8 cellular contexts compared by ENCODE assay signal in the genomic region with DNA sequence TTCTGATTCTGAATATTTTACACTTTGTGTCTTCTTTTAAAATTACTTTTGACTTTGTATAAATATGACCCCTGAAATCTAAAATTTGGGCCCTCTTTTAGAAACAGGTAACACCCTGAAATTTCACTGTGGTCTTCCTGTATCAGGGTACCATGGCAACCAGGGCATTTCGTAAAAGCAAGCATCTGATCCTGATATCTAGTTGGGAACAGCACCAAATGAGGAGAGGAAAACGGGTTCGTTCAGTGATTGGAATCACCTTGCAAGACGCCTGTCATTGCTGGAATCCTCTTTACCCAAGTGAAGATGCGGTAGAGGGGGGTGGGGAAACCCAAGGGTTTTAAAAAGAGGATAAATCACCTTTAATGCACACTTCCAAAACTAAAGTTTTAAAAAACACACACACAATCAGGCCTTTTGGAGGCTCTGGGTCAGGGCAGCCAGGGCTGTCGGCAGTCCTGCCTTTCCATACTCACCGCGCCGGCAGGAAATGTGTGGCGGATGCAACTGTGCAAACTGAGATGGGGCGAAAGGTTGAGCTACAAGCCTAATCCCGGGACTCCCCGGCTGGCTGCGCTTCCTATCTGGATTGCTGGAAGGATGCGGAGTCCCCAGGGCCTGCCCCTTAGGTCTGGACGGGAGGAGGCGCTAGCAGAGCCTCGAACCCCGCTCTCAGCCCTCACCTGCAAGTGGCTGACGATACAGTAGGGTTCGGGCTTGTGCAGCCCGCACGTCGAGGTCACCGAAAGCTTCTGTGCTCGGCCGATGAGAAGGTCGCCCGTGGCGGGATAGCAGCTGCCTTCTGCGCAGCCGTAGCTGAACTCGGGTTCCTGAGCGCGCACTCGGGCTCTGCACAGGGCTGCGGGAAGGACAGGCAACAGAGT. TPM values are rescaled to one million over a fixed set of nuclear protein-coding genes. Genes with fewer than 3 reads are reported as not detected.
A peak's percentile ranks its signal among the peaks of the same experiment; 100 is the strongest.
DNase-seq lines count a peak whose midpoint lies in the region; ATAC-seq and TF ChIP-seq lines count a peak whose summit lies in the region.

No MANE protein-coding gene starts in this region.

- intact Hi-C loops in esophagus muscularis mucosa (cut with DNase I), result loop anchor here (5.0 to 10.0 kb wide), 3 partner anchors 79 to 144 kb away; a partner anchor contains a TSS

- H3K9me3 Mint-ChIP-seq in nephron, result no peaks in the 10 kb centered on the region

- TF ChIP-seq POLR2A in esophagus muscularis mucosa (IDR thresholded peaks at IDR 0.05; ENCODE audit: low read depth), result no peak

- TF ChIP-seq EP300 in SK-N-SH (IDR thresholded peaks at IDR 0.05; ENCODE audit: borderline replicate concordance in 1 of 2, low read depth in 1 of 2, low read length in 1 of 2) (peak in 1 of 2 experiments; percentile 22; a peak in 1 of 4 replicates), esophagus muscularis mucosa (IDR thresholded peaks at IDR 0.05) (no peak)

- H3K9me3 ChIP-seq in SK-N-SH, result no peaks in the 10 kb centered on the region
- H3K9me3 ChIP-seq in esophagus muscularis mucosa, result no peaks in the 10 kb centered on the region

- peak overlapping the region; percentile 92 to 95 for H3K4me3 ChIP-seq in SK-N-SH (ENCODE audit: low read depth in 2 of 2, low read length in 1 of 2)
- H3K4me3 ChIP-seq in esophagus muscularis mucosa, result peak overlapping the region; percentile 80 to 86 (median 84)

- no peaks in the 10 kb centered on the region for H3K9me2 ChIP-seq in SK-N-SH

- peaks cover 52% of the 10 kb centered on the region for H3K79me2 ChIP-seq in SK-N-SH (ENCODE audit: insufficient read depth)

- 17% methylated on average over 34 of the region's 37 CpGs for WGBS in SK-N-SH (ENCODE audit: low lambda C conversion rate)
- WGBS in esophagus muscularis mucosa, result 12% methylated on average over 18 of the region's 37 CpGs

- H2AFZ ChIP-seq in SK-N-SH (ENCODE audit: low read depth), result no peak overlapping the region

- TF ChIP-seq RAD21 in SK-N-SH (IDR thresholded peaks at IDR 0.05; ENCODE audit: low read length), result peak; percentile 50

- TF ChIP-seq CTCF in SK-N-SH (IDR thresholded peaks at IDR 0.05) (peak; percentile 53), esophagus muscularis mucosa (IDR thresholded peaks at IDR 0.05) (no peak), nephron (IDR thresholded peaks at IDR 0.05; ENCODE audit: unreplicated experiment in 3 of 3) (peak in 1 of 3 experiments; percentile 18)

- H3K27ac ChIP-seq in SK-N-SH (ENCODE audit: low read depth in 2 of 2, low read length in 1 of 2), result peak overlapping the region; percentile 93 to 100
- H3K27ac ChIP-seq in esophagus muscularis mucosa (replicated peaks in 1 of 4), result peak overlapping the region; percentile 84 to 90 (median 89)

- H3K4me1 Mint-ChIP-seq in nephron, result peaks cover 44% of the 10 kb centered on the region

- H3K36me3 ChIP-seq in SK-N-SH (replicated peaks in 1 of 2; ENCODE audit: control insufficient read depth in 1 of 2, insufficient read depth in 2 of 2, low read length in 1 of 2) (peaks cover 42 to 48% of the 10 kb centered on the region in 2 experiments), esophagus muscularis mucosa (peaks cover 0 to 22% (median 12%) of the 10 kb centered on the region in 4 donors)

- CTCF ChIA-PET in SK-N-SH (lab: Yijun Ruan, JAX), result interaction anchor here (0.6 to 6.4 kb wide), 16 partner anchors 9 to 402 kb away, joined by 3 to 33 read pairs (median 4); a partner anchor contains a TSS

- H3K36me3 Mint-ChIP-seq in nephron (ENCODE audit: low read depth), result peaks cover 30% of the 10 kb centered on the region

- H3K27me3 ChIP-seq in SK-N-SH (ENCODE audit: insufficient read depth) (no peaks in the 10 kb centered on the region), esophagus muscularis mucosa (no peaks in the 10 kb centered on the region)

- H3K4me2 ChIP-seq in SK-N-SH, result peak overlapping the region; percentile 93

- ATAC-seq in HG03521 (IDR thresholded peaks at IDR 0.05; ENCODE audit: unreplicated experiment) (no peak), GM21515 (IDR thresholded peaks at IDR 0.05; ENCODE audit: unreplicated experiment) (no peak)

- H3K27me3 Mint-ChIP-seq in nephron (ENCODE audit: low read depth), result peaks cover 55% of the 10 kb centered on the region

- peak overlapping the region; percentile 96 for H3K9ac ChIP-seq in SK-N-SH

- H3K4me1 ChIP-seq in SK-N-SH (ENCODE audit: control insufficient read depth in 1 of 2, insufficient read depth in 2 of 2, low read depth in 1 of 2, low read length in 1 of 2), result peaks cover 50 to 57% of the 10 kb centered on the region in 2 experiments
- peaks cover 22 to 77% (median 71%) of the 10 kb centered on the region in 4 donors for H3K4me1 ChIP-seq in esophagus muscularis mucosa

- POLR2A ChIA-PET in SK-N-SH (lab: Yijun Ruan, JAX), result interaction anchor here (0.5 to 2.5 kb wide), 10 partner anchors 9 to 838 kb away, joined by 3 to 16 read pairs (median 3); a partner anchor contains a TSS

- peak overlapping the region; percentile 92 to 98 (median 95) for H3K27ac Mint-ChIP-seq in nephron

- H4K20me1 ChIP-seq in SK-N-SH (ENCODE audit: insufficient read depth), result no peaks in the 10 kb centered on the region

- peak; percentile 62 for DNase-seq in EH (ENCODE audit: low read depth)
- peak; percentile 70 for DNase-seq in SK-N-SH
- DNase-seq in esophagus muscularis mucosa (ENCODE audit: extremely low spot score), result no peak
- no peak for DNase-seq in NCI-H524 (lab: John Stamatoyannopoulos, UW)
- no peak for DNase-seq in OCI-M2 (lab: John Stamatoyannopoulos, UW; ENCODE audit: unreplicated experiment)

- H3F3A ChIP-seq in SK-N-SH (replicated peaks; ENCODE audit: insufficient read depth), result peaks cover 66% of the 10 kb centered on the region

- H3K4me3 Mint-ChIP-seq in nephron, result peak overlapping the region; percentile 96 to 98 (median 97)

TF ChIP-seq in SK-N-SH, 30 proteins besides CTCF, POLR2A, EP300 and RAD21:
- no peak for TF ChIP-seq YY1 (IDR thresholded peaks at IDR 0.05; ENCODE audit: low read depth)
- 0 out of 2 replicates have a peak, but pooled peaks have one; percentile 19 for TF ChIP-seq RCOR1 (IDR thresholded peaks at IDR 0.05; ENCODE audit: low read length)
- TF ChIP-seq, protein P1, sequence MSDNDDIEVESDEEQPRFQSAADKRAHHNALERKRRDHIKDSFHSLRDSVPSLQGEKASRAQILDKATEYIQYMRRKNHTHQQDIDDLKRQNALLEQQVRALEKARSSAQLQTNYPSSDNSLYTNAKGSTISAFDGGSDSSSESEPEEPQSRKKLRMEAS (IDR thresholded peaks at IDR 0.05; ENCODE audit: low read depth), result peak; percentile 54; the same call in 1 of the 2 replicates
- no peak for TF ChIP-seq TEAD4 (IDR thresholded peaks at IDR 0.05; ENCODE audit: borderline replicate concordance, insufficient read depth)
- no peak for TF ChIP-seq NFIC (IDR thresholded peaks at IDR 0.05; ENCODE audit: borderline replicate concordance)
- TF ChIP-seq, protein P2, sequence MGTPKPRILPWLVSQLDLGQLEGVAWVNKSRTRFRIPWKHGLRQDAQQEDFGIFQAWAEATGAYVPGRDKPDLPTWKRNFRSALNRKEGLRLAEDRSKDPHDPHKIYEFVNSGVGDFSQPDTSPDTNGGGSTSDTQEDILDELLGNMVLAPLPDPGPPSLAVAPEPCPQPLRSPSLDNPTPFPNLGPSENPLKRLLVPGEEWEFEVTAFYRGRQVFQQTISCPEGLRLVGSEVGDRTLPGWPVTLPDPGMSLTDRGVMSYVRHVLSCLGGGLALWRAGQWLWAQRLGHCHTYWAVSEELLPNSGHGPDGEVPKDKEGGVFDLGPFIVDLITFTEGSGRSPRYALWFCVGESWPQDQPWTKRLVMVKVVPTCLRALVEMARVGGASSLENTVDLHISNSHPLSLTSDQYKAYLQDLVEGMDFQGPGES (IDR thresholded peaks at IDR 0.05; ENCODE audit: low read depth, low read length), result no peak
- 0 out of 2 replicates have a peak, but pooled peaks have one; percentile 24 for TF ChIP-seq TAF1 (IDR thresholded peaks at IDR 0.05; ENCODE audit: borderline replicate concordance, low read depth, low read length)
- TF ChIP-seq TCF12 (IDR thresholded peaks at IDR 0.05), result no peak
- TF ChIP-seq NRF1 (IDR thresholded peaks at IDR 0.05; ENCODE audit: low read depth, low read length), result peak; percentile 65
- no peak for TF ChIP-seq CHD2 (IDR thresholded peaks at IDR 0.05; ENCODE audit: low read length, partially characterized antibody)
- TF ChIP-seq MEF2A (IDR thresholded peaks at IDR 0.05; ENCODE audit: borderline replicate concordance, low read depth), result no peak
- TF ChIP-seq, protein P3, sequence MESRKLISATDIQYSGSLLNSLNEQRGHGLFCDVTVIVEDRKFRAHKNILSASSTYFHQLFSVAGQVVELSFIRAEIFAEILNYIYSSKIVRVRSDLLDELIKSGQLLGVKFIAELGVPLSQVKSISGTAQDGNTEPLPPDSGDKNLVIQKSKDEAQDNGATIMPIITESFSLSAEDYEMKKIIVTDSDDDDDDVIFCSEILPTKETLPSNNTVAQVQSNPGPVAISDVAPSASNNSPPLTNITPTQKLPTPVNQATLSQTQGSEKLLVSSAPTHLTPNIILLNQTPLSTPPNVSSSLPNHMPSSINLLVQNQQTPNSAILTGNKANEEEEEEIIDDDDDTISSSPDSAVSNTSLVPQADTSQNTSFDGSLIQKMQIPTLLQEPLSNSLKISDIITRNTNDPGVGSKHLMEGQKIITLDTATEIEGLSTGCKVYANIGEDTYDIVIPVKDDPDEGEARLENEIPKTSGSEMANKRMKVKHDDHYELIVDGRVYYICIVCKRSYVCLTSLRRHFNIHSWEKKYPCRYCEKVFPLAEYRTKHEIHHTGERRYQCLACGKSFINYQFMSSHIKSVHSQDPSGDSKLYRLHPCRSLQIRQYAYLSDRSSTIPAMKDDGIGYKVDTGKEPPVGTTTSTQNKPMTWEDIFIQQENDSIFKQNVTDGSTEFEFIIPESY (IDR thresholded peaks at IDR 0.05; ENCODE audit: borderline replicate concordance, low read depth), result no peak
- TF ChIP-seq ELF1 (IDR thresholded peaks at IDR 0.05), result no peak

RNA-seq across cellular contexts. Expression of a gene that starts 1.8 kb away (rescaled TPM):
- 435 and 471 TPM in 2 replicates for polyA plus RNA-seq in SK-N-SH (2012; rRNA removed)
- 358 TPM in 2 replicates for polyA plus RNA-seq in SK-N-SH (2012; cell fraction: cytosol; rRNA removed)
- 1,344 and 1,530 TPM in 2 replicates for polyA plus RNA-seq in SK-N-SH (2012; cell fraction: nucleus; rRNA removed)
- total RNA-seq in esophagus muscularis mucosa, result 100 to 1,000 TPM; 167 to 240 (median 219) TPM

Comparison
In these comparisons a context has a peak if more than half of its experiments do, and no peak if none do; other contexts are left out.
1. DNase-seq: peak in EH (single experiment) and SK-N-SH (single experiment); none in esophagus muscularis mucosa (single experiment), NCI-H524 (0 of 2) and OCI-M2 (single experiment).